8 cellular contexts compared by ENCODE assay signal in the genomic region with DNA sequence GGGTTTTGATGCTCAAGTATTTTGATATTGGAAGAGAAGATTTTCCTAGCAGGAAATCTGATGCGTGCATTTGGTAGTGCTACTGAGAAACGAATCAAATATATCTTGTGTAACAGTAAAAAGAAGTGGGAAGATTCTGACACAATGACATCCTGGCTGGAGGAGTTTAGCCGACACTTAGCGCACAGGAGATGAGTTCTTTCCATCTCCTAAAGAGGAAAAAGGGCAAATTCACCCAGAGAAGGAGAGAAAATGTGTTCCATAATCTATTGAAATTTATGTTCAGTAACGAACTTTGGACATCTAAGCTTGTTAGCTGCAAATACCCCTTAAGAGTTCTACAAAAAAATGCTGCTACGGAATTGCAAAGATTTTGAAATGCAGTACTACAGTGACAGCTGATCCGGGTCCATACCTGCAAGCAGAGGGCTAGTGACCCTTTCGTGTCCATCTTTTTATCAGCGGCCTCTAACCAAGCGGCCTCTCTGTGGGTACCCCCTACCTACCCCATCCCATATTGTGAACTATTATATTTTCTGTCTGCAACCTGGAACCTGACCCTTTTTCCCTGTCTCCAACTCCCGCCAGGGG. TPM values are rescaled to one million over a fixed set of nuclear protein-coding genes. Genes with fewer than 3 reads are reported as not detected.
DNase-seq lines count a peak whose midpoint lies in the region; ATAC-seq and TF ChIP-seq lines count a peak whose summit lies in the region.

No MANE protein-coding gene starts in this region.

- DNase-seq in GM12865 (ENCODE audit: low read depth), result no peak
- no peak for DNase-seq in SK-N-MC (ENCODE audit: low read depth, low spot score)
- DNase-seq in fibroblast of lung (ENCODE audit: low read depth in 2 of 2), result no peak
- no peak for DNase-seq in NK-92 (lab: John Stamatoyannopoulos, UW; ENCODE audit: unreplicated experiment)

- peak overlapping the region; percentile 86 for H3K4me2 ChIP-seq in fibroblast of lung (ENCODE audit: extremely low read depth, insufficient read depth, low read length)

- peak overlapping the region; percentile 94 for H3K4me3 ChIP-seq in GM12865 (ENCODE audit: low read depth, low read length)
- H3K4me3 ChIP-seq in SK-N-MC, result peak overlapping the region; percentile 92
- peak overlapping the region; percentile 83 to 84 (median 84) for H3K4me3 ChIP-seq in fibroblast of lung (replicated peaks in 1 of 4; ENCODE audit: control extremely low read depth in 1 of 4, insufficient read depth in 1 of 4, low read depth in 3 of 4, low read length in 4 of 4)
- peak overlapping the region; percentile 75 for H3K4me3 ChIP-seq in rectal smooth muscle tissue (ENCODE audit: low read length)

- no peaks in the 10 kb centered on the region for H4K20me1 ChIP-seq in fibroblast of lung (ENCODE audit: control insufficient read depth, extremely low read depth, insufficient read depth, low read length)

- H3K27ac ChIP-seq in SK-N-MC, result no peak overlapping the region
- H3K27ac ChIP-seq in fibroblast of lung (ENCODE audit: insufficient read depth, low read length), result no peak overlapping the region
- no peak overlapping the region for H3K27ac ChIP-seq in rectal smooth muscle tissue (ENCODE audit: low read depth, low read length)

- H3K36me3 ChIP-seq in SK-N-MC (ENCODE audit: insufficient read depth, low read length), result peaks cover 12% of the 10 kb centered on the region; the same call in 1 of the 2 replicates
- no peaks in the 10 kb centered on the region for H3K36me3 ChIP-seq in fibroblast of lung (ENCODE audit: control insufficient read depth, insufficient read depth, low read length)
- H3K36me3 ChIP-seq in rectal smooth muscle tissue (ENCODE audit: control insufficient read depth, insufficient read depth, low read length), result peaks cover 3% of the 10 kb centered on the region

- H2AFZ ChIP-seq in fibroblast of lung (ENCODE audit: low read length), result peak overlapping the region; percentile 81

- TF ChIP-seq CTCF in GM12865 (IDR thresholded peaks at IDR 0.05; ENCODE audit: insufficient read depth, low read depth, low read length, missing control alignments) (no peak), fibroblast of lung (conservative IDR thresholded peaks at IDR 0.05 in 1 of 2, IDR thresholded peaks at IDR 0.05 in 1 of 2; ENCODE audit: low read depth in 1 of 2, low read length in 2 of 2) (no peak)

- no peaks in the 10 kb centered on the region for H3K4me1 ChIP-seq in fibroblast of lung (ENCODE audit: control insufficient read depth, extremely low read depth, insufficient read depth, low read length)
- peaks cover 8% of the 10 kb centered on the region for H3K4me1 ChIP-seq in rectal smooth muscle tissue (ENCODE audit: control insufficient read depth, insufficient read depth, low read length)

- H3K9me3 ChIP-seq in SK-N-MC (ENCODE audit: low read depth, low read length) (no peaks in the 10 kb centered on the region), fibroblast of lung (ENCODE audit: control insufficient read depth, insufficient read depth, low read depth, low read length) (no peaks in the 10 kb centered on the region)

- peak overlapping the region; percentile 73 for H3K9ac ChIP-seq in SK-N-MC (ENCODE audit: insufficient read length)
- H3K9ac ChIP-seq in fibroblast of lung (ENCODE audit: insufficient read depth, low read length), result peak overlapping the region; percentile 62
- no peak overlapping the region for H3K9ac ChIP-seq in rectal smooth muscle tissue (ENCODE audit: low read length)

- no peaks in the 10 kb centered on the region for H3K27me3 ChIP-seq in fibroblast of lung (ENCODE audit: control insufficient read depth, insufficient read depth, low read length)
- H3K27me3 ChIP-seq in rectal smooth muscle tissue (ENCODE audit: control insufficient read depth, insufficient read depth, low read length), result no peaks in the 10 kb centered on the region

- ATAC-seq in HG02981 (IDR thresholded peaks at IDR 0.05; ENCODE audit: unreplicated experiment) (no peak), HG03342 (IDR thresholded peaks at IDR 0.05; ENCODE audit: unreplicated experiment) (no peak), esophagus mucosa (no peak)

- H3K79me2 ChIP-seq in fibroblast of lung (ENCODE audit: control insufficient read depth, insufficient read depth, low read length), result peaks cover 6% of the 10 kb centered on the region

RNA-seq across cellular contexts. Expression of gene CPOX, which starts 1.0 kb away (rescaled TPM):
- 24.1 and 25.1 TPM in 2 replicates for total RNA-seq in fibroblast of lung
- 16.7 and 17.3 TPM in 2 replicates for polyA plus RNA-seq in fibroblast of lung
- polyA plus RNA-seq in fibroblast of lung (2012), result 14.5 and 16.0 TPM in 2 replicates
- 5.4 and 6.9 TPM in 2 replicates for polyA minus RNA-seq in fibroblast of lung (ENCODE audit: low replicate concordance)
- total RNA-seq in esophagus mucosa, result 15.4 TPM
